ENCODE assay signal across 1 cellular context in the genomic region with DNA sequence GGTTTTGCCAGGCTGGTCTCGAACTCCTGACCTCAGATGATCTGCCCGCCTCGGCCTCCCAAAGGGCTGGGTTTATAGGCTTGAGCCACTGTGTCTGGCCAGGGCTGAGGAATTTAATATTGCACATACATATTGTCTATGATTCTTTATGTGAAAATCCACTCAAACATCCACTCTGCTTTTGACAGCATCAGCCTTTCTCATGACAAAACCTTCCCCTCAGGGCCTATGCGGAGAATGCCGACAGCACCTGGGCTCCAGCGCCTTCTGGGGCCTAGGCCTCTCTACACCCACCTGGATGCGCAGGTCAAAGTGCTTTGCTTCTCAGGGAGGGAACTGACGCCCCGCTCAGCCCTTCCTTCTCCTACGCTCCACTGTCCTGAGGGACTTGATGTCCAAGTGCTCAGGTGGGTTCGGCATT.
TF ChIP-seq lines count a peak whose summit lies in the region.

No MANE protein-coding gene starts in this region.

TF ChIP-seq in IMR-90, 13 proteins besides CTCF, POLR2A, EP300 and RAD21:
- TF ChIP-seq NFE2L2 (IDR thresholded peaks at IDR 0.05; ENCODE audit: low read depth, low read length) (no peak), MAZ (IDR thresholded peaks at IDR 0.05; ENCODE audit: borderline replicate concordance, low read depth, low read length) (no peak), CEBPB (IDR thresholded peaks at IDR 0.05; ENCODE audit: low read depth, low read length) (no peak), RCOR1 (IDR thresholded peaks at IDR 0.05; ENCODE audit: insufficient replicate concordance, low read length) (no peak), RFX5 (IDR thresholded peaks at IDR 0.05; ENCODE audit: low read depth, low read length) (no peak), BHLHE40 (IDR thresholded peaks at IDR 0.05; ENCODE audit: low read depth, low read length) (no peak), FOS (IDR thresholded peaks at IDR 0.05; ENCODE audit: low read depth, low read length) (no peak), MAFK (IDR thresholded peaks at IDR 0.05; ENCODE audit: low read depth, low read length) (no peak)
- TF ChIP-seq, protein P1, sequence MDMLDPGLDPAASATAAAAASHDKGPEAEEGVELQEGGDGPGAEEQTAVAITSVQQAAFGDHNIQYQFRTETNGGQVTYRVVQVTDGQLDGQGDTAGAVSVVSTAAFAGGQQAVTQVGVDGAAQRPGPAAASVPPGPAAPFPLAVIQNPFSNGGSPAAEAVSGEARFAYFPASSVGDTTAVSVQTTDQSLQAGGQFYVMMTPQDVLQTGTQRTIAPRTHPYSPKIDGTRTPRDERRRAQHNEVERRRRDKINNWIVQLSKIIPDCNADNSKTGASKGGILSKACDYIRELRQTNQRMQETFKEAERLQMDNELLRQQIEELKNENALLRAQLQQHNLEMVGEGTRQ (IDR thresholded peaks at IDR 0.05; ENCODE audit: low read depth, low read length) = no peak
- TF ChIP-seq, protein P2, sequence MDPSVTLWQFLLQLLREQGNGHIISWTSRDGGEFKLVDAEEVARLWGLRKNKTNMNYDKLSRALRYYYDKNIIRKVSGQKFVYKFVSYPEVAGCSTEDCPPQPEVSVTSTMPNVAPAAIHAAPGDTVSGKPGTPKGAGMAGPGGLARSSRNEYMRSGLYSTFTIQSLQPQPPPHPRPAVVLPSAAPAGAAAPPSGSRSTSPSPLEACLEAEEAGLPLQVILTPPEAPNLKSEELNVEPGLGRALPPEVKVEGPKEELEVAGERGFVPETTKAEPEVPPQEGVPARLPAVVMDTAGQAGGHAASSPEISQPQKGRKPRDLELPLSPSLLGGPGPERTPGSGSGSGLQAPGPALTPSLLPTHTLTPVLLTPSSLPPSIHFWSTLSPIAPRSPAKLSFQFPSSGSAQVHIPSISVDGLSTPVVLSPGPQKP (IDR thresholded peaks at IDR 0.05; ENCODE audit: borderline replicate concordance, low read depth, low read length) = no peak
